Comparison of ENCODE assay signal across 1 cellular context in genomic region chr1:228109962-228110488, GRCh38.
TF ChIP-seq lines count a peak whose summit lies in the region.

No MANE protein-coding gene starts in this region.

TF ChIP-seq in GM23338, 12 proteins besides CTCF, POLR2A, EP300 and RAD21 (continued from another document):
- TF ChIP-seq REST (IDR thresholded peaks at IDR 0.05; ENCODE audit: unreplicated experiment) (no peak), ZNF114 (CRISPR knock-in tag; IDR thresholded peaks at IDR 0.05) (no peak), POLR2AphosphoS5 (IDR thresholded peaks at IDR 0.05; ENCODE audit: low read depth) (no peak), STAT1 (IDR thresholded peaks at IDR 0.05; ENCODE audit: unreplicated experiment) (no peak), EZH2 (IDR thresholded peaks at IDR 0.05; ENCODE audit: low read depth, unreplicated experiment) (no peak)
TF ChIP-seq in GM23338: peak in this region for 0.
